In the genomic region with DNA sequence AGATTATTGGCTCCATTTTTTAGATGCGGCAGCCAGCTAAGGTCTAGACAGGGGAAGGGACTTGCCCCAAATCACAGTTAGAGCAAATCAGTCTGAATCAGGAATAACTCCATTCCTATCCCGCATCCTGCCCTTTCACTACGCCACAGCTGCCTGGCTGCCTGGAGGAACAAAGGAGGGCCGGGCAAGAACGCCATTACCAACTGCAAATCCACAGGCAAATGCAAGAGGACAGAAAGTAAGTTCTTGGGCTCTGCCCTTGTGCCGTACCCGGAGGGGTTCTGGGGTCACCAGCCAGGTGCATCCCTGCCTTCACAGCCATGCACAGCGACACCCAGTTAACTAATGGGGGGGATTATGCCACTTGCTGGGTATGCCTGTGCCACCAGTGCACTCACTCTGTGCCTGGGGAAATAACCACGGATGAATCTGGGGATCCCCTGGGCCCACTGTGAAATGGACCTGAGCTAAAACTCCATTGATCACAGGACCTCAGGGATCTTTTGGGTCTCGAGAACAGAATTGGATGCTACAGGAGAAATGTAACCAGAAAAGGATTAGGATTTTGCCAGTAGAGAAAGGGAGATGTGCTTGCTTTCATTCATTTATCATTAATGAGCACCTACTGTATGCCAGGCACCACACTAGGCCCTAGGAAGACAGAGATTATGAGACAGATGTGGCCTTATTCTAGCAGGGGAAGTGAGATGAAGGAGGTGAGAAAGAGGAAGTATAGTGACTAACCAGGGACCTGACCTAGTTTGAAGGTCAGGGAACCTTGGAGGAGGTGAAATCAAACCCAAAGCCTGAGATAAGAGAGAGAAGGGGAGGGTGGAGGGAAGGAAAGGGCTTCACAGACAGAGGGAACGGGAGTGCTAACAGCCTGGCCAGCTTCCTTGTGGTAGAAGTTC, we compare ENCODE assay signal across 1 cellular context.
TF ChIP-seq lines count a peak whose summit lies in the region.

No MANE protein-coding gene starts in this region.

TF ChIP-seq in K562, 482 proteins besides CTCF, POLR2A, EP300 and RAD21 (continued from another document and continues in another):
- TF ChIP-seq, protein P1, sequence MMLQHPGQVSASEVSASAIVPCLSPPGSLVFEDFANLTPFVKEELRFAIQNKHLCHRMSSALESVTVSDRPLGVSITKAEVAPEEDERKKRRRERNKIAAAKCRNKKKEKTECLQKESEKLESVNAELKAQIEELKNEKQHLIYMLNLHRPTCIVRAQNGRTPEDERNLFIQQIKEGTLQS (IDR thresholded peaks at IDR 0.05), result peak; percentile 43
- TF ChIP-seq, protein P1 (CRISPR knock-in tag; conservative IDR thresholded peaks at IDR 0.05), result no peak
- TF ChIP-seq FOXK2 (conservative IDR thresholded peaks at IDR 0.05 in 1 of 2, IDR thresholded peaks at IDR 0.05 in 1 of 2; ENCODE audit: low read depth in 2 of 2) (no peak), ZC3H4 (CRISPR knock-in tag; IDR thresholded peaks at IDR 0.05; ENCODE audit: borderline replicate concordance) (no peak), PHF21A (IDR thresholded peaks at IDR 0.05; ENCODE audit: borderline replicate concordance, low read depth) (peak; percentile 94), ZNF586 (CRISPR knock-in tag; conservative IDR thresholded peaks at IDR 0.05) (no peak), NR4A1 (CRISPR knock-in tag; IDR thresholded peaks at IDR 0.05) (no peak), NR4A1 (tag; IDR thresholded peaks at IDR 0.05) (no peak), U2AF1 (optimal IDR thresholded peaks at IDR 0.05; ENCODE audit: low read depth, low read length) (no peak), KLF10 (CRISPR knock-in tag; IDR thresholded peaks at IDR 0.05) (no peak), CHD4 (IDR thresholded peaks at IDR 0.05; ENCODE audit: insufficient read depth, insufficient replicate concordance, low read depth, low read length, poor library complexity, severe bottlenecking) (peak; percentile 28), KAT8 (IDR thresholded peaks at IDR 0.05; ENCODE audit: low read depth) (no peak), ZKSCAN1 (IDR thresholded peaks at IDR 0.05; ENCODE audit: low read depth, low read length) (0 out of 2 replicates have a peak, but pooled peaks have one; percentile 15), NFIC (IDR thresholded peaks at IDR 0.05) (peak; percentile 54), BHLHE40 (IDR thresholded peaks at IDR 0.05; ENCODE audit: low read length) (no peak), GTF2E2 (tag; IDR thresholded peaks at IDR 0.05) (0 out of 2 replicates have a peak, but pooled peaks have one; percentile 31), JUNB (CRISPR knock-in tag; conservative IDR thresholded peaks at IDR 0.05) (no peak), SRSF3 (IDR thresholded peaks at IDR 0.05; ENCODE audit: insufficient read depth, low read length) (no peak), ZNF780A (CRISPR knock-in tag; IDR thresholded peaks at IDR 0.05) (no peak), TBL1XR1 (IDR thresholded peaks at IDR 0.05; ENCODE audit: low read length in 2 of 2) (no peak), EP400 (IDR thresholded peaks at IDR 0.05) (peak; percentile 68), ZNF212 (CRISPR knock-in tag; IDR thresholded peaks at IDR 0.05) (no peak), ZNF583 (CRISPR knock-in tag; IDR thresholded peaks at IDR 0.05) (no peak), CBX1 (IDR thresholded peaks at IDR 0.05; ENCODE audit: low read depth) (peak; percentile 75; the same call in 1 of the 2 replicates), ZNF274 (IDR thresholded peaks at IDR 0.05; ENCODE audit: borderline replicate concordance, low read depth, low read length) (no peak), SIX5 (IDR thresholded peaks at IDR 0.05; ENCODE audit: borderline replicate concordance in 1 of 2, insufficient read depth in 1 of 2, low read depth in 1 of 2, low read length in 2 of 2) (no peak), MEF2A (IDR thresholded peaks at IDR 0.05; ENCODE audit: control insufficient read depth, low read depth, low read length) (no peak), KDM1A (IDR thresholded peaks at IDR 0.05) (peak; percentile 97 to 98), ZNF589 (CRISPR knock-in tag; IDR thresholded peaks at IDR 0.05; ENCODE audit: low read depth) (no peak), SIN3B (IDR thresholded peaks at IDR 0.05; ENCODE audit: low read depth) (no peak), SETDB1 (IDR thresholded peaks at IDR 0.05; ENCODE audit: low read length) (no peak), RNF2 (IDR thresholded peaks at IDR 0.05) (peak; percentile 61; the same call in 1 of the 2 replicates), ATF7 (IDR thresholded peaks at IDR 0.05) (0 out of 2 replicates have a peak, but pooled peaks have one; percentile 31), SMAD4 (CRISPR knock-in tag; conservative IDR thresholded peaks at IDR 0.05) (0 out of 2 replicates have a peak, but pooled peaks have one; percentile 42), ZNF445 (CRISPR knock-in tag; IDR thresholded peaks at IDR 0.05; ENCODE audit: low read depth) (no peak), ZNF311 (CRISPR knock-in tag; IDR thresholded peaks at IDR 0.05) (no peak), XRCC5 (IDR thresholded peaks at IDR 0.05; ENCODE audit: low read depth, low read length) (no peak), SIN3A (IDR thresholded peaks at IDR 0.05; ENCODE audit: borderline replicate concordance in 2 of 2, control insufficient read depth in 1 of 2, low read depth in 2 of 2, low read length in 2 of 2) (no peak)
- TF ChIP-seq, protein P2, sequence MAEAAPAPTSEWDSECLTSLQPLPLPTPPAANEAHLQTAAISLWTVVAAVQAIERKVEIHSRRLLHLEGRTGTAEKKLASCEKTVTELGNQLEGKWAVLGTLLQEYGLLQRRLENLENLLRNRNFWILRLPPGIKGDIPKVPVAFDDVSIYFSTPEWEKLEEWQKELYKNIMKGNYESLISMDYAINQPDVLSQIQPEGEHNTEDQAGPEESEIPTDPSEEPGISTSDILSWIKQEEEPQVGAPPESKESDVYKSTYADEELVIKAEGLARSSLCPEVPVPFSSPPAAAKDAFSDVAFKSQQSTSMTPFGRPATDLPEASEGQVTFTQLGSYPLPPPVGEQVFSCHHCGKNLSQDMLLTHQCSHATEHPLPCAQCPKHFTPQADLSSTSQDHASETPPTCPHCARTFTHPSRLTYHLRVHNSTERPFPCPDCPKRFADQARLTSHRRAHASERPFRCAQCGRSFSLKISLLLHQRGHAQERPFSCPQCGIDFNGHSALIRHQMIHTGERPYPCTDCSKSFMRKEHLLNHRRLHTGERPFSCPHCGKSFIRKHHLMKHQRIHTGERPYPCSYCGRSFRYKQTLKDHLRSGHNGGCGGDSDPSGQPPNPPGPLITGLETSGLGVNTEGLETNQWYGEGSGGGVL (CRISPR knock-in tag; IDR thresholded peaks at IDR 0.05), result no peak
- TF ChIP-seq, protein P3, sequence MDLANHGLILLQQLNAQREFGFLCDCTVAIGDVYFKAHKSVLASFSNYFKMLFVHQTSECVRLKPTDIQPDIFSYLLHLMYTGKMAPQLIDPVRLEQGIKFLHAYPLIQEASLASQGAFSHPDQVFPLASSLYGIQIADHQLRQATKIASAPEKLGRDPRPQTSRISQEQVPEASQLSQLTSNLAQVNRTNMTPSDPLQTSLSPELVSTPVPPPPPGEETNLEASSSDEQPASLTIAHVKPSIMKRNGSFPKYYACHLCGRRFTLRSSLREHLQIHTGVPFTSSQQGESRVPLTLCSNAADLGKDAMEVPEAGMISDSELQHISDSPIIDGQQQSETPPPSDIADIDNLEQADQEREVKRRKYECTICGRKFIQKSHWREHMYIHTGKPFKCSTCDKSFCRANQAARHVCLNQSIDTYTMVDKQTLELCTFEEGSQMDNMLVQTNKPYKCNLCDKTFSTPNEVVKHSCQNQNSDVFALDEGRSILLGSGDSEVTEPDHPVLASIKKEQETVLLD (IDR thresholded peaks at IDR 0.05), result peak; percentile 69; the same call in 1 of the 2 replicates
- TF ChIP-seq, protein P4, sequence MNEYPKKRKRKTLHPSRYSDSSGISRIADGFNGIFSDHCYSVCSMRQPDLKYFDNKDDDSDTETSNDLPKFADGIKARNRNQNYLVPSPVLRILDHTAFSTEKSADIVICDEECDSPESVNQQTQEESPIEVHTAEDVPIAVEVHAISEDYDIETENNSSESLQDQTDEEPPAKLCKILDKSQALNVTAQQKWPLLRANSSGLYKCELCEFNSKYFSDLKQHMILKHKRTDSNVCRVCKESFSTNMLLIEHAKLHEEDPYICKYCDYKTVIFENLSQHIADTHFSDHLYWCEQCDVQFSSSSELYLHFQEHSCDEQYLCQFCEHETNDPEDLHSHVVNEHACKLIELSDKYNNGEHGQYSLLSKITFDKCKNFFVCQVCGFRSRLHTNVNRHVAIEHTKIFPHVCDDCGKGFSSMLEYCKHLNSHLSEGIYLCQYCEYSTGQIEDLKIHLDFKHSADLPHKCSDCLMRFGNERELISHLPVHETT (CRISPR knock-in tag; conservative IDR thresholded peaks at IDR 0.05 in 1 of 2, IDR thresholded peaks at IDR 0.05 in 1 of 2), result no peak; a peak in 1 of 4 replicates
- TF ChIP-seq, protein P5, sequence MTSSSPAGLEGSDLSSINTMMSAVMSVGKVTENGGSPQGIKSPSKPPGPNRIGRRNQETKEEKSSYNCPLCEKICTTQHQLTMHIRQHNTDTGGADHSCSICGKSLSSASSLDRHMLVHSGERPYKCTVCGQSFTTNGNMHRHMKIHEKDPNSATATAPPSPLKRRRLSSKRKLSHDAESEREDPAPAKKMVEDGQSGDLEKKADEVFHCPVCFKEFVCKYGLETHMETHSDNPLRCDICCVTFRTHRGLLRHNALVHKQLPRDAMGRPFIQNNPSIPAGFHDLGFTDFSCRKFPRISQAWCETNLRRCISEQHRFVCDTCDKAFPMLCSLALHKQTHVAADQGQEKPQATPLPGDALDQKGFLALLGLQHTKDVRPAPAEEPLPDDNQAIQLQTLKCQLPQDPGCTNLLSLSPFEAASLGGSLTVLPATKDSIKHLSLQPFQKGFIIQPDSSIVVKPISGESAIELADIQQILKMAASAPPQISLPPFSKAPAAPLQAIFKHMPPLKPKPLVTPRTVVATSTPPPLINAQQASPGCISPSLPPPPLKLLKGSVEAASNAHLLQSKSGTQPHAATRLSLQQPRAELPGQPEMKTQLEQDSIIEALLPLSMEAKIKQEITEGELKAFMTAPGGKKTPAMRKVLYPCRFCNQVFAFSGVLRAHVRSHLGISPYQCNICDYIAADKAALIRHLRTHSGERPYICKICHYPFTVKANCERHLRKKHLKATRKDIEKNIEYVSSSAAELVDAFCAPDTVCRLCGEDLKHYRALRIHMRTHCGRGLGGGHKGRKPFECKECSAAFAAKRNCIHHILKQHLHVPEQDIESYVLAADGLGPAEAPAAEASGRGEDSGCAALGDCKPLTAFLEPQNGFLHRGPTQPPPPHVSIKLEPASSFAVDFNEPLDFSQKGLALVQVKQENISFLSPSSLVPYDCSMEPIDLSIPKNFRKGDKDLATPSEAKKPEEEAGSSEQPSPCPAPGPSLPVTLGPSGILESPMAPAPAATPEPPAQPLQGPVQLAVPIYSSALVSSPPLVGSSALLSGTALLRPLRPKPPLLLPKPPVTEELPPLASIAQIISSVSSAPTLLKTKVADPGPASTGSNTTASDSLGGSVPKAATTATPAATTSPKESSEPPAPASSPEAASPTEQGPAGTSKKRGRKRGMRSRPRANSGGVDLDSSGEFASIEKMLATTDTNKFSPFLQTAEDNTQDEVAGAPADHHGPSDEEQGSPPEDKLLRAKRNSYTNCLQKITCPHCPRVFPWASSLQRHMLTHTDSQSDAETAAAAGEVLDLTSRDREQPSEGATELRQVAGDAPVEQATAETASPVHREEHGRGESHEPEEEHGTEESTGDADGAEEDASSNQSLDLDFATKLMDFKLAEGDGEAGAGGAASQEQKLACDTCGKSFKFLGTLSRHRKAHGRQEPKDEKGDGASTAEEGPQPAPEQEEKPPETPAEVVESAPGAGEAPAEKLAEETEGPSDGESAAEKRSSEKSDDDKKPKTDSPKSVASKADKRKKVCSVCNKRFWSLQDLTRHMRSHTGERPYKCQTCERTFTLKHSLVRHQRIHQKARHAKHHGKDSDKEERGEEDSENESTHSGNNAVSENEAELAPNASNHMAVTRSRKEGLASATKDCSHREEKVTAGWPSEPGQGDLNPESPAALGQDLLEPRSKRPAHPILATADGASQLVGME (CRISPR knock-in tag; IDR thresholded peaks at IDR 0.05), result no peak
- TF ChIP-seq, protein P6, sequence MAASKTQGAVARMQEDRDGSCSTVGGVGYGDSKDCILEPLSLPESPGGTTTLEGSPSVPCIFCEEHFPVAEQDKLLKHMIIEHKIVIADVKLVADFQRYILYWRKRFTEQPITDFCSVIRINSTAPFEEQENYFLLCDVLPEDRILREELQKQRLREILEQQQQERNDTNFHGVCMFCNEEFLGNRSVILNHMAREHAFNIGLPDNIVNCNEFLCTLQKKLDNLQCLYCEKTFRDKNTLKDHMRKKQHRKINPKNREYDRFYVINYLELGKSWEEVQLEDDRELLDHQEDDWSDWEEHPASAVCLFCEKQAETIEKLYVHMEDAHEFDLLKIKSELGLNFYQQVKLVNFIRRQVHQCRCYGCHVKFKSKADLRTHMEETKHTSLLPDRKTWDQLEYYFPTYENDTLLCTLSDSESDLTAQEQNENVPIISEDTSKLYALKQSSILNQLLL (CRISPR knock-in tag; IDR thresholded peaks at IDR 0.05; ENCODE audit: borderline replicate concordance), result no peak
- TF ChIP-seq, protein P7, sequence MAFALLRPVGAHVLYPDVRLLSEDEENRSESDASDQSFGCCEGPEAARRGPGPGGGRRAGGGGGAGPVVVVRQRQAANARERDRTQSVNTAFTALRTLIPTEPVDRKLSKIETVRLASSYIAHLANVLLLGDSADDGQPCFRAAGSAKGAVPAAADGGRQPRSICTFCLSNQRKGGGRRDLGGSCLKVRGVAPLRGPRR (CRISPR knock-in tag; IDR thresholded peaks at IDR 0.05), result no peak
- TF ChIP-seq, protein P8, sequence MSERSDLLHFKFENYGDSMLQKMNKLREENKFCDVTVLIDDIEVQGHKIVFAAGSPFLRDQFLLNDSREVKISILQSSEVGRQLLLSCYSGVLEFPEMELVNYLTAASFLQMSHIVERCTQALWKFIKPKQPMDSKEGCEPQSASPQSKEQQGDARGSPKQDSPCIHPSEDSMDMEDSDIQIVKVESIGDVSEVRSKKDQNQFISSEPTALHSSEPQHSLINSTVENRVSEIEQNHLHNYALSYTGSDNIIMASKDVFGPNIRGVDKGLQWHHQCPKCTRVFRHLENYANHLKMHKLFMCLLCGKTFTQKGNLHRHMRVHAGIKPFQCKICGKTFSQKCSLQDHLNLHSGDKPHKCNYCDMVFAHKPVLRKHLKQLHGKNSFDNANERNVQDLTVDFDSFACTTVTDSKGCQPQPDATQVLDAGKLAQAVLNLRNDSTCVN (CRISPR knock-in tag; IDR thresholded peaks at IDR 0.05), result no peak
- TF ChIP-seq, protein P9, sequence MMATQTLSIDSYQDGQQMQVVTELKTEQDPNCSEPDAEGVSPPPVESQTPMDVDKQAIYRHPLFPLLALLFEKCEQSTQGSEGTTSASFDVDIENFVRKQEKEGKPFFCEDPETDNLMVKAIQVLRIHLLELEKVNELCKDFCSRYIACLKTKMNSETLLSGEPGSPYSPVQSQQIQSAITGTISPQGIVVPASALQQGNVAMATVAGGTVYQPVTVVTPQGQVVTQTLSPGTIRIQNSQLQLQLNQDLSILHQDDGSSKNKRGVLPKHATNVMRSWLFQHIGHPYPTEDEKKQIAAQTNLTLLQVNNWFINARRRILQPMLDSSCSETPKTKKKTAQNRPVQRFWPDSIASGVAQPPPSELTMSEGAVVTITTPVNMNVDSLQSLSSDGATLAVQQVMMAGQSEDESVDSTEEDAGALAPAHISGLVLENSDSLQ (IDR thresholded peaks at IDR 0.05), result peak; percentile 41; the same call in 1 of the 2 replicates
